Comparison of ENCODE assay signal across 24 cellular contexts in the genomic region with DNA sequence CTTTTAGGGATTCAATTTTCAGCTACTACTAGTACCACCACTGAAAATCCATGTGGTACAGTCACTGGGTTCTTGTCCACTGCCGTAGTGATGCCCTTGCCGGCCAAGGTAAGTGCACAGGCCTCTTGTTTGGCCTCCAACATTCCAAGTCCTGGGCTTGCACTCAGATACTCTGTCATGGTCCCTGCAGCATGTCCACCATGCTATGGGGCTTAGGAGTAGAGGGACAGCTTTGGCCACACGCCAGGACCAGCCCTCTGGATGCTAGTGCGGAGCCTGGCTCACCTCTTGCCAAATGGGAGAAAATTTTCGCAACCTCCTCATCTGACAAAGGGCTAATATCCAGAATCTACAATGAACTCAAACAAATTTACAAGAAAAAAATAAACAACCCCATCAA.
"Had no signal": no experiment of that assay in that cellular context is flagged by ENCODE, and none has a peak within 500 bp of the region (broad histone marks: within the 10 kb centered on the region; RNA-seq: fewer than 3 reads in every experiment).

No MANE protein-coding gene starts in this region.

- H3K4me2 ChIP-seq: hepatocyte had no signal

- H3K4me3 ChIP-seq: colonic mucosa, coronary artery, dorsolateral prefrontal cortex, esophagus squamous epithelium, gastrocnemius medialis, gastroesophageal sphincter, heart left ventricle, heart right ventricle, hepatocyte had no signal

- DNase-seq: colonic mucosa; cortex of kidney; dermis blood vessel endothelial cell; dorsolateral prefrontal cortex; effector CD4-positive, alpha-beta T cell; effector CD8-positive, alpha-beta T cell; effector memory CD4-positive, alpha-beta T cell; effector memory CD8-positive, alpha-beta T cell; endodermal cell; erythroblast; esophagus squamous epithelium; foreskin fibroblast; foreskin keratinocyte; foreskin melanocyte; gastrocnemius medialis; glutamatergic neuron; head of caudate nucleus; heart left ventricle; heart right ventricle had no signal

- H2AFZ ChIP-seq: hepatocyte had no signal

- H3K27me3 ChIP-seq: colonic mucosa, dorsolateral prefrontal cortex, esophagus squamous epithelium, foreskin keratinocyte, gastrocnemius medialis, gastroesophageal sphincter, heart left ventricle, heart right ventricle, hepatocyte had no signal

- H3K27ac ChIP-seq: colonic mucosa, coronary artery, dorsolateral prefrontal cortex, epithelial cell of prostate, esophagus squamous epithelium, foreskin keratinocyte, gastrocnemius medialis, gastroesophageal sphincter, heart left ventricle, heart right ventricle, hepatocyte had no signal

- H3K4me1 ChIP-seq: colonic mucosa, gastrocnemius medialis, gastroesophageal sphincter, heart left ventricle, heart right ventricle had no signal

- H3K9me3 ChIP-seq: colonic mucosa, esophagus squamous epithelium, gastrocnemius medialis, gastroesophageal sphincter, heart left ventricle, heart right ventricle had no signal

- H3K36me3 ChIP-seq: colonic mucosa, esophagus squamous epithelium, gastrocnemius medialis, gastroesophageal sphincter, heart left ventricle, heart right ventricle had no signal

- ATAC-seq: effector memory CD8-positive, alpha-beta T cell; esophagus mucosa; foreskin keratinocyte; gastrocnemius medialis; gastroesophageal sphincter; heart left ventricle; heart right ventricle had no signal
